1 cellular context compared by ENCODE assay signal in genomic region chr14:99603965-99604765, GRCh38.
TF ChIP-seq lines count a peak whose summit lies in the region.

CCDC85C (minus strand) TSS chr14:99604207; CDS start chr14:99603959, 248 bp downstream.

TF ChIP-seq in HepG2, 621 proteins besides CTCF, POLR2A, EP300 and RAD21 (continued from another document):
- TF ChIP-seq REST (IDR thresholded peaks at IDR 0.05; ENCODE audit: borderline replicate concordance in 1 of 2, low read depth in 1 of 2, low read length in 2 of 2): no peak
- TF ChIP-seq CHD2 (IDR thresholded peaks at IDR 0.05; ENCODE audit: low read depth, low read length): 0 out of 2 replicates have a peak, but pooled peaks have one; percentile 32
- TF ChIP-seq TCF7L2 (IDR thresholded peaks at IDR 0.05; ENCODE audit: low read depth, low read length): no peak
- TF ChIP-seq RBM39 (IDR thresholded peaks at IDR 0.05; ENCODE audit: low read depth, low read length, poor library complexity, severe bottlenecking): no peak
- TF ChIP-seq ZFAT (CRISPR knock-in tag; conservative IDR thresholded peaks at IDR 0.05): no peak
- no peak for TF ChIP-seq NFIC (IDR thresholded peaks at IDR 0.05; ENCODE audit: low read length)
- no peak for TF ChIP-seq ZNF121 (CRISPR knock-in tag; IDR thresholded peaks at IDR 0.05)
- TF ChIP-seq, protein P1, sequence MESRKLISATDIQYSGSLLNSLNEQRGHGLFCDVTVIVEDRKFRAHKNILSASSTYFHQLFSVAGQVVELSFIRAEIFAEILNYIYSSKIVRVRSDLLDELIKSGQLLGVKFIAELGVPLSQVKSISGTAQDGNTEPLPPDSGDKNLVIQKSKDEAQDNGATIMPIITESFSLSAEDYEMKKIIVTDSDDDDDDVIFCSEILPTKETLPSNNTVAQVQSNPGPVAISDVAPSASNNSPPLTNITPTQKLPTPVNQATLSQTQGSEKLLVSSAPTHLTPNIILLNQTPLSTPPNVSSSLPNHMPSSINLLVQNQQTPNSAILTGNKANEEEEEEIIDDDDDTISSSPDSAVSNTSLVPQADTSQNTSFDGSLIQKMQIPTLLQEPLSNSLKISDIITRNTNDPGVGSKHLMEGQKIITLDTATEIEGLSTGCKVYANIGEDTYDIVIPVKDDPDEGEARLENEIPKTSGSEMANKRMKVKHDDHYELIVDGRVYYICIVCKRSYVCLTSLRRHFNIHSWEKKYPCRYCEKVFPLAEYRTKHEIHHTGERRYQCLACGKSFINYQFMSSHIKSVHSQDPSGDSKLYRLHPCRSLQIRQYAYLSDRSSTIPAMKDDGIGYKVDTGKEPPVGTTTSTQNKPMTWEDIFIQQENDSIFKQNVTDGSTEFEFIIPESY (CRISPR knock-in tag; IDR thresholded peaks at IDR 0.05): no peak
- 0 out of 2 replicates have a peak, but pooled peaks have one; percentile 31 for TF ChIP-seq SIN3B (IDR thresholded peaks at IDR 0.05; ENCODE audit: low read length)
- TF ChIP-seq, protein P2, sequence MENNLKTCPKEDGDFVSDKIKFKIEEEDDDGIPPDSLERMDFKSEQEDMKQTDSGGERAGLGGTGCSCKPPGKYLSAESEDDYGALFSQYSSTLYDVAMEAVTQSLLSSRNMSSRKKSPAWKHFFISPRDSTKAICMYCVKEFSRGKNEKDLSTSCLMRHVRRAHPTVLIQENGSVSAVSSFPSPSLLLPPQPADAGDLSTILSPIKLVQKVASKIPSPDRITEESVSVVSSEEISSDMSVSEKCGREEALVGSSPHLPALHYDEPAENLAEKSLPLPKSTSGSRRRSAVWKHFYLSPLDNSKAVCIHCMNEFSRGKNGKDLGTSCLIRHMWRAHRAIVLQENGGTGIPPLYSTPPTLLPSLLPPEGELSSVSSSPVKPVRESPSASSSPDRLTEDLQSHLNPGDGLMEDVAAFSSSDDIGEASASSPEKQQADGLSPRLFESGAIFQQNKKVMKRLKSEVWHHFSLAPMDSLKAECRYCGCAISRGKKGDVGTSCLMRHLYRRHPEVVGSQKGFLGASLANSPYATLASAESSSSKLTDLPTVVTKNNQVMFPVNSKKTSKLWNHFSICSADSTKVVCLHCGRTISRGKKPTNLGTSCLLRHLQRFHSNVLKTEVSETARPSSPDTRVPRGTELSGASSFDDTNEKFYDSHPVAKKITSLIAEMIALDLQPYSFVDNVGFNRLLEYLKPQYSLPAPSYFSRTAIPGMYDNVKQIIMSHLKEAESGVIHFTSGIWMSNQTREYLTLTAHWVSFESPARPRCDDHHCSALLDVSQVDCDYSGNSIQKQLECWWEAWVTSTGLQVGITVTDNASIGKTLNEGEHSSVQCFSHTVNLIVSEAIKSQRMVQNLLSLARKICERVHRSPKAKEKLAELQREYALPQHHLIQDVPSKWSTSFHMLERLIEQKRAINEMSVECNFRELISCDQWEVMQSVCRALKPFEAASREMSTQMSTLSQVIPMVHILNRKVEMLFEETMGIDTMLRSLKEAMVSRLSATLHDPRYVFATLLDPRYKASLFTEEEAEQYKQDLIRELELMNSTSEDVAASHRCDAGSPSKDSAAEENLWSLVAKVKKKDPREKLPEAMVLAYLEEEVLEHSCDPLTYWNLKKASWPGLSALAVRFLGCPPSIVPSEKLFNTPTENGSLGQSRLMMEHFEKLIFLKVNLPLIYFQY (CRISPR knock-in tag; IDR thresholded peaks at IDR 0.05; ENCODE audit: borderline replicate concordance): 0 out of 2 replicates have a peak, but pooled peaks have one; percentile 35
- TF ChIP-seq, protein P3, sequence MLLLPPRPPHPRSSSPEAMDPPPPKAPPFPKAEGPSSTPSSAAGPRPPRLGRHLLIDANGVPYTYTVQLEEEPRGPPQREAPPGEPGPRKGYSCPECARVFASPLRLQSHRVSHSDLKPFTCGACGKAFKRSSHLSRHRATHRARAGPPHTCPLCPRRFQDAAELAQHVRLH (CRISPR knock-in tag; IDR thresholded peaks at IDR 0.05; ENCODE audit: borderline replicate concordance, low read depth): no peak
- no peak for TF ChIP-seq KLF15 (CRISPR knock-in tag; IDR thresholded peaks at IDR 0.05; ENCODE audit: borderline replicate concordance)
- TF ChIP-seq ZBTB1 (CRISPR knock-in tag; IDR thresholded peaks at IDR 0.05; ENCODE audit: borderline replicate concordance): no peak
- no peak for TF ChIP-seq ZSCAN20 (CRISPR knock-in tag; IDR thresholded peaks at IDR 0.05; ENCODE audit: borderline replicate concordance)
- TF ChIP-seq ZC3H13 (CRISPR knock-in tag; IDR thresholded peaks at IDR 0.05): no peak
- TF ChIP-seq, protein P4, sequence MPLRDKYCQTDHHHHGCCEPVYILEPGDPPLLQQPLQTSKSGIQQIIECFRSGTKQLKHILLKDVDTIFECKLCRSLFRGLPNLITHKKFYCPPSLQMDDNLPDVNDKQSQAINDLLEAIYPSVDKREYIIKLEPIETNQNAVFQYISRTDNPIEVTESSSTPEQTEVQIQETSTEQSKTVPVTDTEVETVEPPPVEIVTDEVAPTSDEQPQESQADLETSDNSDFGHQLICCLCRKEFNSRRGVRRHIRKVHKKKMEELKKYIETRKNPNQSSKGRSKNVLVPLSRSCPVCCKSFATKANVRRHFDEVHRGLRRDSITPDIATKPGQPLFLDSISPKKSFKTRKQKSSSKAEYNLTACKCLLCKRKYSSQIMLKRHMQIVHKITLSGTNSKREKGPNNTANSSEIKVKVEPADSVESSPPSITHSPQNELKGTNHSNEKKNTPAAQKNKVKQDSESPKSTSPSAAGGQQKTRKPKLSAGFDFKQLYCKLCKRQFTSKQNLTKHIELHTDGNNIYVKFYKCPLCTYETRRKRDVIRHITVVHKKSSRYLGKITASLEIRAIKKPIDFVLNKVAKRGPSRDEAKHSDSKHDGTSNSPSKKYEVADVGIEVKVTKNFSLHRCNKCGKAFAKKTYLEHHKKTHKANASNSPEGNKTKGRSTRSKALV (CRISPR knock-in tag; IDR thresholded peaks at IDR 0.05): no peak
- TF ChIP-seq TBP (CRISPR knock-in tag; IDR thresholded peaks at IDR 0.05): no peak
- TF ChIP-seq, protein P5, sequence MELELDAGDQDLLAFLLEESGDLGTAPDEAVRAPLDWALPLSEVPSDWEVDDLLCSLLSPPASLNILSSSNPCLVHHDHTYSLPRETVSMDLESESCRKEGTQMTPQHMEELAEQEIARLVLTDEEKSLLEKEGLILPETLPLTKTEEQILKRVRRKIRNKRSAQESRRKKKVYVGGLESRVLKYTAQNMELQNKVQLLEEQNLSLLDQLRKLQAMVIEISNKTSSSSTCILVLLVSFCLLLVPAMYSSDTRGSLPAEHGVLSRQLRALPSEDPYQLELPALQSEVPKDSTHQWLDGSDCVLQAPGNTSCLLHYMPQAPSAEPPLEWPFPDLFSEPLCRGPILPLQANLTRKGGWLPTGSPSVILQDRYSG (CRISPR knock-in tag; IDR thresholded peaks at IDR 0.05): no peak
- no peak for TF ChIP-seq CHD4 (IDR thresholded peaks at IDR 0.05; ENCODE audit: borderline replicate concordance, low read length)
- no peak for TF ChIP-seq STAG1 (CRISPR knock-in tag; IDR thresholded peaks at IDR 0.05)
- TF ChIP-seq ZNF550 (CRISPR knock-in tag; IDR thresholded peaks at IDR 0.05; ENCODE audit: borderline replicate concordance): no peak
- no peak for TF ChIP-seq PAWR (CRISPR knock-in tag; IDR thresholded peaks at IDR 0.05; ENCODE audit: borderline replicate concordance)
- no peak for TF ChIP-seq ARID2 (CRISPR knock-in tag; IDR thresholded peaks at IDR 0.05; ENCODE audit: borderline replicate concordance)
- no peak for TF ChIP-seq NCOA1 (CRISPR knock-in tag; IDR thresholded peaks at IDR 0.05)
- no peak for TF ChIP-seq ZNF839 (CRISPR knock-in tag; IDR thresholded peaks at IDR 0.05; ENCODE audit: borderline replicate concordance)
- TF ChIP-seq TERF1 (CRISPR knock-in tag; IDR thresholded peaks at IDR 0.05): no peak
- peak; percentile 44; the same call in 1 of the 2 replicates for TF ChIP-seq FOXM1 (CRISPR knock-in tag; IDR thresholded peaks at IDR 0.05)
- no peak for TF ChIP-seq ZNF256 (CRISPR knock-in tag; conservative IDR thresholded peaks at IDR 0.05)
- no peak for TF ChIP-seq ZNF567 (CRISPR knock-in tag; IDR thresholded peaks at IDR 0.05; ENCODE audit: borderline replicate concordance)
- no peak for TF ChIP-seq SRF (IDR thresholded peaks at IDR 0.05; ENCODE audit: low read depth, low read length)
- no peak for TF ChIP-seq CHCHD3 (CRISPR knock-in tag; IDR thresholded peaks at IDR 0.05)
- no peak for TF ChIP-seq ZSCAN22 (CRISPR knock-in tag; IDR thresholded peaks at IDR 0.05)
- TF ChIP-seq IRF9 (CRISPR knock-in tag; IDR thresholded peaks at IDR 0.05; ENCODE audit: borderline replicate concordance): no peak
- no peak for TF ChIP-seq IKZF4 (CRISPR knock-in tag; IDR thresholded peaks at IDR 0.05; ENCODE audit: borderline replicate concordance, low read depth, not compliant biosample characterization)
- TF ChIP-seq ZNF879 (CRISPR knock-in tag; IDR thresholded peaks at IDR 0.05): no peak
